1 cellular context compared by ENCODE assay signal in genomic region chr2:181891966-181892794, GRCh38.
A peak's percentile ranks its signal among the peaks of the same experiment; 100 is the strongest.
TF ChIP-seq lines count a peak whose summit lies in the region.

No MANE protein-coding gene starts in this region.

TF ChIP-seq in HepG2, 621 proteins besides CTCF, POLR2A, EP300 and RAD21 (continued from another document and continues in another):
- TF ChIP-seq NCOR1 (IDR thresholded peaks at IDR 0.05; ENCODE audit: borderline replicate concordance, low read length), result peak; percentile 30; the same call in 1 of the 2 replicates
- peak; percentile 23; the same call in 1 of the 2 replicates for TF ChIP-seq ZSCAN5A (CRISPR knock-in tag; IDR thresholded peaks at IDR 0.05; ENCODE audit: borderline replicate concordance)
- TF ChIP-seq ZNF558 (CRISPR knock-in tag; IDR thresholded peaks at IDR 0.05; ENCODE audit: borderline replicate concordance), result peak; percentile 93; the same call in 1 of the 2 replicates
- TF ChIP-seq FOSL2 (CRISPR knock-in tag; IDR thresholded peaks at IDR 0.05), result peak; percentile 31; the same call in 1 of the 2 replicates
- TF ChIP-seq ZNF670 (CRISPR knock-in tag; IDR thresholded peaks at IDR 0.05; ENCODE audit: borderline replicate concordance), result peak; percentile 80; the same call in 1 of the 2 replicates
- TF ChIP-seq U2AF1 (optimal IDR thresholded peaks at IDR 0.05; ENCODE audit: low read depth, low read length), result no peak
- TF ChIP-seq SPEN (CRISPR knock-in tag; IDR thresholded peaks at IDR 0.05; ENCODE audit: low read depth), result peak; percentile 62; the same call in 1 of the 2 replicates
- no peak for TF ChIP-seq CEBPZ (IDR thresholded peaks at IDR 0.05; ENCODE audit: low read length)
- TF ChIP-seq, protein P1, sequence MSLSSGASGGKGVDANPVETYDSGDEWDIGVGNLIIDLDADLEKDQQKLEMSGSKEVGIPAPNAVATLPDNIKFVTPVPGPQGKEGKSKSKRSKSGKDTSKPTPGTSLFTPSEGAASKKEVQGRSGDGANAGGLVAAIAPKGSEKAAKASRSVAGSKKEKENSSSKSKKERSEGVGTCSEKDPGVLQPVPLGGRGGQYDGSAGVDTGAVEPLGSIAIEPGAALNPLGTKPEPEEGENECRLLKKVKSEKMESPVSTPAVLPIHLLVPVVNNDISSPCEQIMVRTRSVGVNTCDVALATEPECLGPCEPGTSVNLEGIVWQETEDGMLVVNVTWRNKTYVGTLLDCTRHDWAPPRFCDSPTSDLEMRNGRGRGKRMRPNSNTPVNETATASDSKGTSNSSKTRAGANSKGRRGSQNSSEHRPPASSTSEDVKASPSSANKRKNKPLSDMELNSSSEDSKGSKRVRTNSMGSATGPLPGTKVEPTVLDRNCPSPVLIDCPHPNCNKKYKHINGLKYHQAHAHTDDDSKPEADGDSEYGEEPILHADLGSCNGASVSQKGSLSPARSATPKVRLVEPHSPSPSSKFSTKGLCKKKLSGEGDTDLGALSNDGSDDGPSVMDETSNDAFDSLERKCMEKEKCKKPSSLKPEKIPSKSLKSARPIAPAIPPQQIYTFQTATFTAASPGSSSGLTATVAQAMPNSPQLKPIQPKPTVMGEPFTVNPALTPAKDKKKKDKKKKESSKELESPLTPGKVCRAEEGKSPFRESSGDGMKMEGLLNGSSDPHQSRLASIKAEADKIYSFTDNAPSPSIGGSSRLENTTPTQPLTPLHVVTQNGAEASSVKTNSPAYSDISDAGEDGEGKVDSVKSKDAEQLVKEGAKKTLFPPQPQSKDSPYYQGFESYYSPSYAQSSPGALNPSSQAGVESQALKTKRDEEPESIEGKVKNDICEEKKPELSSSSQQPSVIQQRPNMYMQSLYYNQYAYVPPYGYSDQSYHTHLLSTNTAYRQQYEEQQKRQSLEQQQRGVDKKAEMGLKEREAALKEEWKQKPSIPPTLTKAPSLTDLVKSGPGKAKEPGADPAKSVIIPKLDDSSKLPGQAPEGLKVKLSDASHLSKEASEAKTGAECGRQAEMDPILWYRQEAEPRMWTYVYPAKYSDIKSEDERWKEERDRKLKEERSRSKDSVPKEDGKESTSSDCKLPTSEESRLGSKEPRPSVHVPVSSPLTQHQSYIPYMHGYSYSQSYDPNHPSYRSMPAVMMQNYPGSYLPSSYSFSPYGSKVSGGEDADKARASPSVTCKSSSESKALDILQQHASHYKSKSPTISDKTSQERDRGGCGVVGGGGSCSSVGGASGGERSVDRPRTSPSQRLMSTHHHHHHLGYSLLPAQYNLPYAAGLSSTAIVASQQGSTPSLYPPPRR (CRISPR knock-in tag; IDR thresholded peaks at IDR 0.05; ENCODE audit: borderline replicate concordance), result peak; percentile 73
- TF ChIP-seq NFE2L1 (CRISPR knock-in tag; IDR thresholded peaks at IDR 0.05; ENCODE audit: borderline replicate concordance), result no peak
- TF ChIP-seq ZNF383 (CRISPR knock-in tag; IDR thresholded peaks at IDR 0.05; ENCODE audit: borderline replicate concordance), result no peak
- no peak for TF ChIP-seq NONO (IDR thresholded peaks at IDR 0.05)
- peak; percentile 34 for TF ChIP-seq NONO (CRISPR knock-in tag; conservative IDR thresholded peaks at IDR 0.05)
- TF ChIP-seq ZNF326 (CRISPR knock-in tag; IDR thresholded peaks at IDR 0.05; ENCODE audit: borderline replicate concordance), result no peak
- peak; percentile 68; the same call in 1 of the 2 replicates for TF ChIP-seq PREB (CRISPR knock-in tag; IDR thresholded peaks at IDR 0.05)
- TF ChIP-seq PHF8 (CRISPR knock-in tag; IDR thresholded peaks at IDR 0.05), result peak; percentile 91
- no peak for TF ChIP-seq NPAS2 (CRISPR knock-in tag; IDR thresholded peaks at IDR 0.05; ENCODE audit: borderline replicate concordance)
- TF ChIP-seq SMC3 (IDR thresholded peaks at IDR 0.05; ENCODE audit: low read length), result no peak
- peak; percentile 5 for TF ChIP-seq SKI (IDR thresholded peaks at IDR 0.05; ENCODE audit: partially characterized antibody)
- TF ChIP-seq, protein P2, sequence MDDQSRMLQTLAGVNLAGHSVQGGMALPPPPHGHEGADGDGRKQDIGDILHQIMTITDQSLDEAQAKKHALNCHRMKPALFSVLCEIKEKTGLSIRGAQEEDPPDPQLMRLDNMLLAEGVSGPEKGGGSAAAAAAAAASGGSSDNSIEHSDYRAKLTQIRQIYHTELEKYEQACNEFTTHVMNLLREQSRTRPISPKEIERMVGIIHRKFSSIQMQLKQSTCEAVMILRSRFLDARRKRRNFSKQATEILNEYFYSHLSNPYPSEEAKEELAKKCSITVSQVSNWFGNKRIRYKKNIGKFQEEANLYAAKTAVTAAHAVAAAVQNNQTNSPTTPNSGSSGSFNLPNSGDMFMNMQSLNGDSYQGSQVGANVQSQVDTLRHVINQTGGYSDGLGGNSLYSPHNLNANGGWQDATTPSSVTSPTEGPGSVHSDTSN (CRISPR knock-in tag; IDR thresholded peaks at IDR 0.05; ENCODE audit: borderline replicate concordance), result 0 out of 2 replicates have a peak, but pooled peaks have one; percentile 73
- peak; percentile 29; the same call in 1 of the 2 replicates for TF ChIP-seq TSC22D2 (CRISPR knock-in tag; IDR thresholded peaks at IDR 0.05; ENCODE audit: borderline replicate concordance)
- TF ChIP-seq ZNF101 (CRISPR knock-in tag; IDR thresholded peaks at IDR 0.05; ENCODE audit: borderline replicate concordance, low read depth), result peak; percentile 89; the same call in 1 of the 2 replicates
- TF ChIP-seq ZNF121 (CRISPR knock-in tag; IDR thresholded peaks at IDR 0.05), result peak; percentile 54; the same call in 1 of the 2 replicates
- peak; percentile 70; the same call in 1 of the 2 replicates for TF ChIP-seq GFI1 (CRISPR knock-in tag; IDR thresholded peaks at IDR 0.05; ENCODE audit: borderline replicate concordance)
- TF ChIP-seq HNRNPLL (IDR thresholded peaks at IDR 0.05; ENCODE audit: low read depth, low read length, poor library complexity, severe bottlenecking), result peak; percentile 74
- no peak for TF ChIP-seq RBM22 (optimal IDR thresholded peaks at IDR 0.05; ENCODE audit: low read length)
- TF ChIP-seq GATAD1 (CRISPR knock-in tag; IDR thresholded peaks at IDR 0.05), result peak; percentile 66
- TF ChIP-seq, protein P3, sequence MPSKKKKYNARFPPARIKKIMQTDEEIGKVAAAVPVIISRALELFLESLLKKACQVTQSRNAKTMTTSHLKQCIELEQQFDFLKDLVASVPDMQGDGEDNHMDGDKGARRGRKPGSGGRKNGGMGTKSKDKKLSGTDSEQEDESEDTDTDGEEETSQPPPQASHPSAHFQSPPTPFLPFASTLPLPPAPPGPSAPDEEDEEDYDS (CRISPR knock-in tag; IDR thresholded peaks at IDR 0.05), result 0 out of 2 replicates have a peak, but pooled peaks have one; percentile 42
- TF ChIP-seq, protein P4, sequence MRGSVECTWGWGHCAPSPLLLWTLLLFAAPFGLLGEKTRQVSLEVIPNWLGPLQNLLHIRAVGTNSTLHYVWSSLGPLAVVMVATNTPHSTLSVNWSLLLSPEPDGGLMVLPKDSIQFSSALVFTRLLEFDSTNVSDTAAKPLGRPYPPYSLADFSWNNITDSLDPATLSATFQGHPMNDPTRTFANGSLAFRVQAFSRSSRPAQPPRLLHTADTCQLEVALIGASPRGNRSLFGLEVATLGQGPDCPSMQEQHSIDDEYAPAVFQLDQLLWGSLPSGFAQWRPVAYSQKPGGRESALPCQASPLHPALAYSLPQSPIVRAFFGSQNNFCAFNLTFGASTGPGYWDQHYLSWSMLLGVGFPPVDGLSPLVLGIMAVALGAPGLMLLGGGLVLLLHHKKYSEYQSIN (CRISPR knock-in tag; IDR thresholded peaks at IDR 0.05; ENCODE audit: borderline replicate concordance), result no peak
- no peak for TF ChIP-seq ZBTB1 (CRISPR knock-in tag; IDR thresholded peaks at IDR 0.05; ENCODE audit: borderline replicate concordance)
- TF ChIP-seq, protein P5, sequence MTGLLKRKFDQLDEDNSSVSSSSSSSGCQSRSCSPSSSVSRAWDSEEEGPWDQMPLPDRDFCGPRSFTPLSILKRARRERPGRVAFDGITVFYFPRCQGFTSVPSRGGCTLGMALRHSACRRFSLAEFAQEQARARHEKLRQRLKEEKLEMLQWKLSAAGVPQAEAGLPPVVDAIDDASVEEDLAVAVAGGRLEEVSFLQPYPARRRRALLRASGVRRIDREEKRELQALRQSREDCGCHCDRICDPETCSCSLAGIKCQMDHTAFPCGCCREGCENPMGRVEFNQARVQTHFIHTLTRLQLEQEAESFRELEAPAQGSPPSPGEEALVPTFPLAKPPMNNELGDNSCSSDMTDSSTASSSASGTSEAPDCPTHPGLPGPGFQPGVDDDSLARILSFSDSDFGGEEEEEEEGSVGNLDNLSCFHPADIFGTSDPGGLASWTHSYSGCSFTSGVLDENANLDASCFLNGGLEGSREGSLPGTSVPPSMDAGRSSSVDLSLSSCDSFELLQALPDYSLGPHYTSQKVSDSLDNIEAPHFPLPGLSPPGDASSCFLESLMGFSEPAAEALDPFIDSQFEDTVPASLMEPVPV (CRISPR knock-in tag; IDR thresholded peaks at IDR 0.05), result peak; percentile 95
- peak; percentile 86; the same call in 1 of the 2 replicates for TF ChIP-seq MTA1 (CRISPR knock-in tag; IDR thresholded peaks at IDR 0.05; ENCODE audit: borderline replicate concordance)
- peak; percentile 96 for TF ChIP-seq NKX3-1 (CRISPR knock-in tag; IDR thresholded peaks at IDR 0.05)
- no peak for TF ChIP-seq EZH2 (conservative IDR thresholded peaks at IDR 0.05; ENCODE audit: low read depth, low read length)
- no peak for TF ChIP-seq PBX2 (CRISPR knock-in tag; IDR thresholded peaks at IDR 0.05)
- TF ChIP-seq ARID3A (IDR thresholded peaks at IDR 0.05; ENCODE audit: low read depth, low read length), result no peak
- peak; percentile 48; the same call in 1 of the 2 replicates for TF ChIP-seq ATF3 (CRISPR knock-in tag; IDR thresholded peaks at IDR 0.05)
